Comparison of ENCODE assay signal across 1 cellular context in the genomic region with DNA sequence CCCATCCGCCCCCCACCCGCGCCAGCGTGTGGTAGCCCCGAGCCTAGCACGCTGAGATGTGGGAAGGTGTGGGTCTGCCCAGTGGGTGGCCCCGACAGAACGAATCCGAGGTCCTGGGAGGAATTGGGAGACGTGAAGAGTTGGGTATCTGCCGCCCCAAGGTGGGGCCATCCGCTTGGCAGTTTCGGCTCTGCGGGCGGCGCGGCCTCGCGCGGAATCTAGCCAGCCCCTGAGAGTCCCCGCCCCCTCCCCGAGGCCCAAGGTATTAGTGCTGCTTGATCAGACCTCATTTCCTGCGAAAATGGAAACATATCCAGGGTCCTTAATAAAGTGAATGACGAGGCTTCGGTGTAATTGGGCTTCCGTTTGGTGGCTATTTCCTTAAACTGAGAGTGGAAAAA.
TF ChIP-seq lines count a peak whose summit lies in the region.

No MANE protein-coding gene starts in this region.

TF ChIP-seq in IMR-90, 13 proteins besides CTCF, POLR2A, EP300 and RAD21 (continued from another document):
- no peak for TF ChIP-seq CEBPB (IDR thresholded peaks at IDR 0.05; ENCODE audit: low read depth, low read length)
- TF ChIP-seq MXI1 (IDR thresholded peaks at IDR 0.05; ENCODE audit: borderline replicate concordance, low read depth, low read length): no peak
- no peak for TF ChIP-seq NFE2L2 (IDR thresholded peaks at IDR 0.05; ENCODE audit: low read depth, low read length)
- no peak for TF ChIP-seq RCOR1 (IDR thresholded peaks at IDR 0.05; ENCODE audit: insufficient replicate concordance, low read length)
- no peak for TF ChIP-seq FOS (IDR thresholded peaks at IDR 0.05; ENCODE audit: low read depth, low read length)
- TF ChIP-seq SMC3 (IDR thresholded peaks at IDR 0.05; ENCODE audit: low read depth, low read length): no peak
- TF ChIP-seq MAFK (IDR thresholded peaks at IDR 0.05; ENCODE audit: low read depth, low read length): no peak
TF ChIP-seq in IMR-90: peak in this region for 0.
